Comparison of ENCODE assay signal across 14 cellular contexts in genomic region chr2:177746358-177746757, GRCh38.
DNase-seq lines count a peak whose midpoint lies in the region; ATAC-seq and TF ChIP-seq lines count a peak whose summit lies in the region.
"Had no signal": no experiment of that assay in that cellular context is flagged by ENCODE, and none has a peak within 500 bp of the region (broad histone marks: within the 10 kb centered on the region; RNA-seq: fewer than 3 reads in every experiment).

No MANE protein-coding gene starts in this region.

- intact Hi-C loops in left ventricle myocardium superior (cut with micrococcal nuclease) (no loop called here), right cardiac atrium (cut with DNase I) (no loop called here)
- intact Hi-C loops in activated CD4-positive, alpha-beta T cell treated with anti-CD3 and anti-CD28 coated beads, Interleukin-2, amount 10 ng/mL, durations not matched to agents 24 days and 14 days (cut with micrococcal nuclease) = no loop called here

- no peaks in the 10 kb centered on the region for H3K27me3 ChIP-seq in right cardiac atrium (ENCODE audit: control insufficient read depth, insufficient read depth)
- H3K27me3 ChIP-seq: BLaER1 treated with 17β-estradiol and CSF1 and Interleukin-3, amounts not matched to agents 10 nM and 100 nM had no signal

- no peaks in the 10 kb centered on the region for H3K27me3 Mint-ChIP-seq in mesothelial cell of epicardium (ENCODE audit: low read depth)
- H3K27me3 Mint-ChIP-seq in activated CD4-positive, alpha-beta T cell treated with anti-CD3 and anti-CD28 coated beads, Interleukin-2, amount 10 ng/mL, durations not matched to agents 24 days and 14 days = peaks cover 28% of the 10 kb centered on the region

- DNase-seq in left ventricle myocardium superior (no peak), right cardiac atrium (no peak), dermis blood vessel endothelial cell (peak; percentile 74), mesothelial cell of epicardium (ENCODE audit: low spot score in 2 of 2, unreplicated experiment in 2 of 2) (no peak), DMS 273 (lab: John Stamatoyannopoulos, UW; ENCODE audit: unreplicated experiment) (no peak), retina (no peak)
- no peak for DNase-seq in activated CD4-positive, alpha-beta T cell treated with anti-CD3 and anti-CD28 coated beads, Interleukin-2, amount 10 ng/mL, durations not matched to agents 24 days and 14 days
- DNase-seq: CD4-positive, CD25-positive, alpha-beta regulatory T cell; CD8-positive, alpha-beta memory T cell; COR-L47; GM23248 had no signal

- H3K4me3 ChIP-seq in right cardiac atrium (ENCODE audit: low read length) = no peak overlapping the region
- H3K4me3 ChIP-seq: BLaER1 treated with 17β-estradiol and CSF1 and Interleukin-3, amounts not matched to agents 10 nM and 100 nM; GM23248; HAP-1 had no signal

- peaks cover 25% of the 10 kb centered on the region for H3K9me3 Mint-ChIP-seq in mesothelial cell of epicardium
- H3K9me3 Mint-ChIP-seq in activated CD4-positive, alpha-beta T cell treated with anti-CD3 and anti-CD28 coated beads, Interleukin-2, amount 10 ng/mL, durations not matched to agents 24 days and 14 days = no peaks in the 10 kb centered on the region
- H3K9me3 Mint-ChIP-seq: CD4-positive, CD25-positive, alpha-beta regulatory T cell; CD8-positive, alpha-beta memory T cell had no signal

- H3K4me1 Mint-ChIP-seq in mesothelial cell of epicardium = peaks cover 70% of the 10 kb centered on the region
- H3K4me1 Mint-ChIP-seq in activated CD4-positive, alpha-beta T cell treated with anti-CD3 and anti-CD28 coated beads, Interleukin-2, amount 10 ng/mL, durations not matched to agents 24 days and 14 days = no peaks in the 10 kb centered on the region
- H3K4me1 Mint-ChIP-seq: B cell; CD4-positive, CD25-positive, alpha-beta regulatory T cell; CD8-positive, alpha-beta memory T cell had no signal

- H3K9me3 ChIP-seq in right cardiac atrium (ENCODE audit: control insufficient read depth, low read length) = no peaks in the 10 kb centered on the region
- H3K9me3 ChIP-seq: BLaER1 treated with 17β-estradiol and CSF1 and Interleukin-3, amounts not matched to agents 10 nM and 100 nM; HAP-1 had no signal

- peaks cover 1% of the 10 kb centered on the region for H3K4me1 ChIP-seq in right cardiac atrium (ENCODE audit: control insufficient read depth, insufficient read depth, low read length)
- H3K4me1 ChIP-seq: HAP-1 had no signal

- peak; percentile 23 for ATAC-seq in left ventricle myocardium superior
- no peak for ATAC-seq in right cardiac atrium

- peaks cover 12% of the 10 kb centered on the region for H3K36me3 Mint-ChIP-seq in mesothelial cell of epicardium
- no peaks in the 10 kb centered on the region for H3K36me3 Mint-ChIP-seq in activated CD4-positive, alpha-beta T cell treated with anti-CD3 and anti-CD28 coated beads, Interleukin-2, amount 10 ng/mL, durations not matched to agents 24 days and 14 days (ENCODE audit: low read depth)
- H3K36me3 Mint-ChIP-seq: CD4-positive, CD25-positive, alpha-beta regulatory T cell; CD8-positive, alpha-beta memory T cell had no signal

- 48% methylated on average over 2 of the region's 2 CpGs for WGBS in right cardiac atrium

- H3K4me3 Mint-ChIP-seq in mesothelial cell of epicardium = no peak overlapping the region
- H3K4me3 Mint-ChIP-seq in activated CD4-positive, alpha-beta T cell treated with anti-CD3 and anti-CD28 coated beads, Interleukin-2, amount 10 ng/mL, durations not matched to agents 24 days and 14 days = no peak overlapping the region
- H3K4me3 Mint-ChIP-seq: B cell; CD4-positive, CD25-positive, alpha-beta regulatory T cell; CD8-positive, alpha-beta memory T cell had no signal

- no peak for TF ChIP-seq CTCF in mesothelial cell of epicardium (IDR thresholded peaks at IDR 0.05; ENCODE audit: unreplicated experiment)

- H3K27ac ChIP-seq in right cardiac atrium (ENCODE audit: low read length) = no peak overlapping the region
- H3K27ac ChIP-seq: BLaER1 treated with 17β-estradiol and CSF1 and Interleukin-3, amounts not matched to agents 10 nM and 100 nM; GM23248 had no signal

- H3K27ac Mint-ChIP-seq in mesothelial cell of epicardium = peak overlapping the region; percentile 93
- no peak overlapping the region for H3K27ac Mint-ChIP-seq in activated CD4-positive, alpha-beta T cell treated with anti-CD3 and anti-CD28 coated beads, Interleukin-2, amount 10 ng/mL, durations not matched to agents 24 days and 14 days
- H3K27ac Mint-ChIP-seq: B cell; CD4-positive, CD25-positive, alpha-beta regulatory T cell; CD8-positive, alpha-beta memory T cell had no signal
